8 cellular contexts compared by ENCODE assay signal in the genomic region with DNA sequence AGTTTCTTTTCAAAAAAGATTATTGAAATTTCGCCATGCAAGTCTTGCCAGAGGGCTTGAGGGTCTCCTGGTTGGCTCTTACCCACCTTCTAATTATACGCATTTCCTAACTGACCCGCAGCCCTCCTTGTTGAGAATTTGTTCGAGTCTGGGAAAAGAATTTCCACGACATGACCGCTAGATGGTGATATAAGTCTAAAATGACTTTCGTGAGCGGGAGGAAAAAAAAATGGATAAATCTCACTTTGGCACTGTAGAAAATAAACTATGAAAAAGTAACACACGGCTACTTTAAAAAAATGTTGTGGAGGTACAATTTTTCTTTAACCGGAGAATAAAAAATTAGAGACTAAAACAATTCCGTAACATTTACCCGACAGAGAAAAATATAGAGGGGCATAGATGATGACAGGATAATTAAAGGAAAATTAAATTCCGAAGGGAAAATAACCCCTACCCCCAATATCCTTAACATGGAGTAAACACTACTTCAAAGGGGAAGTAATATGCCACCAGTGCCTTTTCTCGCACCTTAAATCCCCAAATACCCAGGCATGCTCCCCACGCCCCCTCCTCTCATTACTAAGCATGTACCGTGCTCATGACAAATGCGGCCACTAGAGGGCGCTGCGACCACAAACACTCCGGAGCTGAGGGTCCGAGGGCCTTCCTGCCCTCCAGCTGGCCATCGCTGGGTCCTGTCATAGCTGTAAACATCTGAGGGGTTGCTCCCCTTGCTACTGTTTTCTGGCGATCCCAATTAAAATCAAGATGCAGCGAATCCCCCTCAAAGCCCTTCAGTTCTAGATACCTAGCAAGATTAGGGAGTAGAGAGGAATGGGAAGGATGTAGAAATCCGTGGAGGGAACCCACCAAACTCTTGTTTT.
DNase-seq lines count a peak whose midpoint lies in the region; ATAC-seq, FAIRE-seq and TF ChIP-seq lines count a peak whose summit lies in the region.

No MANE protein-coding gene starts in this region.

- no peak for TF ChIP-seq EP300 in stomach (IDR thresholded peaks at IDR 0.05)

- H3K9me3 ChIP-seq in ES-I3 (ENCODE audit: control insufficient read depth, insufficient read depth, low read length), result no peaks in the 10 kb centered on the region
- H3K9me3 ChIP-seq in SU-DHL-6 (ENCODE audit: insufficient read depth, low read length), result no peaks in the 10 kb centered on the region
- H3K9me3 ChIP-seq in stomach, result no peaks in the 10 kb centered on the region

- H3K4me1 ChIP-seq in ES-I3 (ENCODE audit: insufficient read depth, low read length) (no peaks in the 10 kb centered on the region), stomach (peaks cover 0 to 9% (median 9%) of the 10 kb centered on the region in 4 donors)

- 4 to 5% methylated on average over 25 of the region's 25 CpGs for WGBS in lower leg skin, 2 donors
- WGBS in stomach, 5 donors, result 3 to 5% (median 4%) methylated on average over 25 of the region's 25 CpGs

- H3K4me2 ChIP-seq in SU-DHL-6 (ENCODE audit: low read depth, low read length, poor library complexity, severe bottlenecking), result no peak overlapping the region

- no peaks in the 10 kb centered on the region for H3K79me2 ChIP-seq in SU-DHL-6 (ENCODE audit: insufficient read depth, low read length)

- TF ChIP-seq POLR2A in H54 (IDR thresholded peaks at IDR 0.05; ENCODE audit: low read depth, low read length) (no peak), lower leg skin (IDR thresholded peaks at IDR 0.05) (no peak), stomach (IDR thresholded peaks at IDR 0.05) (no peak)

- peak; percentile 83 for TF ChIP-seq CTCF in SU-DHL-6 (IDR thresholded peaks at IDR 0.05; ENCODE audit: insufficient read depth, low read length, poor library complexity, severe bottlenecking)
- no peak for TF ChIP-seq CTCF in lower leg skin (IDR thresholded peaks at IDR 0.05)
- TF ChIP-seq CTCF in stomach (IDR thresholded peaks at IDR 0.05), result peak in 5 of 7 experiments; percentile 35 to 78 (median 48)

- H3K36me3 ChIP-seq in ES-I3 (ENCODE audit: insufficient read depth, low read length), result no peaks in the 10 kb centered on the region
- no peaks in the 10 kb centered on the region for H3K36me3 ChIP-seq in SU-DHL-6 (ENCODE audit: low read length)
- no peaks in the 10 kb centered on the region for H3K36me3 ChIP-seq in stomach

- H3K9ac ChIP-seq in ES-I3 (ENCODE audit: low read depth, low read length), result peak overlapping the region; percentile 42; the same call in 1 of the 2 replicates
- no peak overlapping the region for H3K9ac ChIP-seq in SU-DHL-6 (ENCODE audit: low read length)

- FAIRE-seq in H54 (lab: Jason Lieb, UNC), result no peak

- H3F3A ChIP-seq in SU-DHL-6 (ENCODE audit: insufficient read depth), result no peaks in the 10 kb centered on the region

- H3K27ac ChIP-seq in SU-DHL-6 (ENCODE audit: low read depth, low read length), result no peak overlapping the region
- H3K27ac ChIP-seq in stomach, result no peak overlapping the region

- H2AFZ ChIP-seq in SU-DHL-6 (ENCODE audit: low read depth, low read length, severe bottlenecking), result no peak overlapping the region

- H3K4me3 ChIP-seq in SU-DHL-6 (ENCODE audit: insufficient read depth, low read length, poor library complexity, severe bottlenecking) (no peak overlapping the region), lower leg skin (ENCODE audit: low read depth, poor library complexity, severe bottlenecking) (no peak overlapping the region), stomach (peak overlapping the region; percentile 7 to 28 (median 18))

- ATAC-seq in HG03025 (IDR thresholded peaks at IDR 0.05; ENCODE audit: low FRiP score, unreplicated experiment), result no peak

- no peaks in the 10 kb centered on the region for H4K20me1 ChIP-seq in SU-DHL-6 (ENCODE audit: low read depth, low read length)

- intact Hi-C loops in lower leg skin (cut with DNase I; ENCODE audit: low total_unique reads) (loop anchor here (10.0 kb wide), 1 partner anchor 1047 kb away; no protein-coding TSS in a partner anchor), stomach (cut with DNase I; ENCODE audit: low total_unique reads) (loop anchor here (10.0 kb wide), 1 partner anchor 287 kb away; no protein-coding TSS in a partner anchor)

- H3K9me2 ChIP-seq in SU-DHL-6 (replicated peaks; ENCODE audit: insufficient read depth, low read length), result no peaks in the 10 kb centered on the region

- DNase-seq in H54 (ENCODE audit: insufficient read length, low spot score) (peak; percentile 35), NCI-H1105 treated with DMSO at 0.1 percent for 48 hours (lab: John Stamatoyannopoulos, UW) (peak; percentile 71), dermis microvascular lymphatic vessel endothelial cell (ENCODE audit: low read depth in 2 of 2) (peak; percentile 24 to 60), lower leg skin (ENCODE audit: low spot score in 2 of 2) (peak; percentile 25 to 90), stomach (peak; percentile 55)

- no peaks in the 10 kb centered on the region for H3K27me3 ChIP-seq in SU-DHL-6 (ENCODE audit: low read length)
- peaks cover 0 to 42% (median 12%) of the 10 kb centered on the region in 3 donors for H3K27me3 ChIP-seq in stomach

Comparison
In these comparisons a context has a peak if more than half of its experiments do, and no peak if none do; other contexts are left out.
1. H3K4me3 ChIP-seq: peak in stomach (4 of 4); none in SU-DHL-6 (single experiment) and lower leg skin (single experiment).
2. CTCF ChIP-seq: peak in SU-DHL-6 (single experiment) and stomach (5 of 7); none in lower leg skin (0 of 3).
3. Peak in every context shown above with its lines, with median percentiles within 50 percentile points of each other: DNase-seq.